ENCODE assay signal across 33 cellular contexts in genomic region chr21:41254090-41254700, GRCh38.
DNase-seq lines count a peak whose midpoint lies in the region; ATAC-seq, FAIRE-seq and TF ChIP-seq lines count a peak whose summit lies in the region.
"Had no signal": no experiment of that assay in that cellular context is flagged by ENCODE, and none has a peak within 500 bp of the region (broad histone marks: within the 10 kb centered on the region; RNA-seq: fewer than 3 reads in every experiment).

No MANE protein-coding gene starts in this region.

- H3K4me3 Mint-ChIP-seq in MCF 10A (ENCODE audit: unreplicated experiment) (no peak overlapping the region), astrocyte (ENCODE audit: unreplicated experiment) (no peak overlapping the region), type B pancreatic cell (no peak overlapping the region)
- H3K4me3 Mint-ChIP-seq: activated naive CD4-positive, alpha-beta T cell treated with anti-CD3 and anti-CD28 coated beads for 36 hours; brain; CD8-positive, alpha-beta T cell; H9 had no signal

- H3K4me3 ChIP-seq in mammary epithelial cell (replicated peaks in 1 of 3; ENCODE audit: insufficient read depth in 1 of 3, low read depth in 2 of 3, low read length in 3 of 3) (no peak overlapping the region), astrocyte (ENCODE audit: insufficient read depth, low read depth, low read length) (peak overlapping the region; percentile 0), fibroblast of mammary gland (ENCODE audit: control insufficient read depth, low read depth, low read length) (no peak overlapping the region)
- H3K4me3 ChIP-seq: adrenal gland, gastroesophageal sphincter, K562, MG63, stomach, tibial nerve had no signal

- H3K9ac ChIP-seq in mammary epithelial cell (ENCODE audit: insufficient read depth, low read length) = no peak overlapping the region
- peak overlapping the region; percentile 47 for H3K9ac ChIP-seq in astrocyte (ENCODE audit: low read length)

- no TSS peak for BruUV-seq in mammary epithelial cell (replicated peaks; lab: Mats Ljungman, UMichigan)
- BruUV-seq in MCF 10A (replicated peaks; lab: Mats Ljungman, UMichigan) = no TSS peak

- DNase-seq in mammary epithelial cell (peak; percentile 11), MCF 10A (ENCODE audit: unreplicated experiment) (no peak), astrocyte (ENCODE audit: low read depth) (peak; percentile 47), fibroblast of mammary gland (ENCODE audit: low read depth) (peak; percentile 56), type B pancreatic cell (ENCODE audit: extremely low spot score, unreplicated experiment) (no peak), Right ventricle myocardium inferior (ENCODE audit: missing footprints) (no peak), cerebellar cortex (ENCODE audit: low spot score) (no peak)
- DNase-seq: activated CD4-positive, alpha-beta T cell treated with anti-CD3 and anti-CD28 coated beads, Interleukin-2, amount 50 U/mL, for 4 hours; activated CD4-positive, CD25-positive, alpha-beta regulatory T cell; activated naive CD4-positive, alpha-beta T cell treated with anti-CD3 and anti-CD28 coated beads for 36 hours; adrenal gland; AML-193; CD8-positive, alpha-beta T cell; DMS153; effector CD8-positive, alpha-beta T cell; H9; hippocampal formation; left ventricle myocardium superior; MG63; naive thymus-derived CD8-positive, alpha-beta T cell; NCI-H2029 treated with DMSO at 0.1 percent for 48 hours; NCI-H226; NCI-H82; occipital lobe; stomach; T-helper 9 cell had no signal

- POLR2A ChIA-PET in MCF 10A (lab: Yijun Ruan, JAX) = no interaction called here

- H3K4me2 ChIP-seq in mammary epithelial cell (ENCODE audit: insufficient read depth, low read depth, low read length) (no peak overlapping the region), astrocyte (ENCODE audit: low read length) (peak overlapping the region; percentile 36)

- no peak overlapping the region for H3K27ac Mint-ChIP-seq in MCF 10A (ENCODE audit: low read depth, unreplicated experiment)
- no peak overlapping the region for H3K27ac Mint-ChIP-seq in astrocyte (ENCODE audit: unreplicated experiment)
- peak overlapping the region; percentile 34 for H3K27ac Mint-ChIP-seq in type B pancreatic cell
- H3K27ac Mint-ChIP-seq: activated naive CD4-positive, alpha-beta T cell treated with anti-CD3 and anti-CD28 coated beads for 36 hours; brain; CD8-positive, alpha-beta T cell; H9 had no signal

- no peaks in the 10 kb centered on the region for H3K79me2 ChIP-seq in mammary epithelial cell (ENCODE audit: insufficient read depth, low read length)
- H3K79me2 ChIP-seq in astrocyte (ENCODE audit: insufficient read depth, low read length) = no peaks in the 10 kb centered on the region

- dilution Hi-C loops in mammary epithelial cell (cut with HindIII; ENCODE audit: low sequenced_read_pairs) = no loop called here

- FAIRE-seq in astrocyte (lab: Jason Lieb, UNC) = no peak
- FAIRE-seq: A204.1, G401.6, K562 had no signal

- H3K27ac ChIP-seq in mammary epithelial cell (ENCODE audit: insufficient read depth, low read depth, low read length) (no peak overlapping the region), astrocyte (ENCODE audit: low read depth, low read length) (peak overlapping the region; percentile 71)
- H3K27ac ChIP-seq: adrenal gland, gastroesophageal sphincter, stomach had no signal

- in situ Hi-C loops in mammary epithelial cell (cut with MboI; ENCODE audit: low sequenced_read_pairs in 2 of 2) = no loop called here

- H2AFZ ChIP-seq in mammary epithelial cell (ENCODE audit: low read depth, low read length) = no peak overlapping the region
- no peak overlapping the region for H2AFZ ChIP-seq in astrocyte (ENCODE audit: low read depth, low read length)

- H3K36me3 ChIP-seq in mammary epithelial cell (ENCODE audit: insufficient read depth, low read length) (peaks cover 10% of the 10 kb centered on the region), astrocyte (ENCODE audit: insufficient read depth, low read length) (peaks cover 6% of the 10 kb centered on the region)
- H3K36me3 ChIP-seq: adrenal gland had no signal

- peaks cover 26% of the 10 kb centered on the region for H3K4me1 ChIP-seq in mammary epithelial cell (ENCODE audit: insufficient read depth, low read length)
- H3K4me1 ChIP-seq in astrocyte (ENCODE audit: insufficient read depth, low read length) = peaks cover 49% of the 10 kb centered on the region
- H3K4me1 ChIP-seq: adrenal gland, gastroesophageal sphincter had no signal

- no peaks in the 10 kb centered on the region for H3K27me3 ChIP-seq in mammary epithelial cell (ENCODE audit: insufficient read depth, low read length)
- no peaks in the 10 kb centered on the region for H3K27me3 ChIP-seq in astrocyte (ENCODE audit: insufficient read depth, low read length)
- H3K27me3 ChIP-seq: adrenal gland, gastroesophageal sphincter, MG63, stomach, tibial nerve had no signal

- H3K27me3 Mint-ChIP-seq in MCF 10A (ENCODE audit: insufficient read depth, unreplicated experiment) (no peaks in the 10 kb centered on the region), astrocyte (ENCODE audit: low read depth, unreplicated experiment) (peaks cover 2% of the 10 kb centered on the region), type B pancreatic cell (no peaks in the 10 kb centered on the region)

- 72% methylated on average over 4 of the region's 4 CpGs for WGBS in mammary epithelial cell (ENCODE audit: low coverage, missing lambda C conversion rate)

- TF ChIP-seq CTCF in mammary epithelial cell (conservative IDR thresholded peaks at IDR 0.05 in 1 of 2, IDR thresholded peaks at IDR 0.05 in 1 of 2; ENCODE audit: extremely low read depth in 1 of 2, insufficient read depth in 1 of 2, low read depth in 1 of 2, low read length in 2 of 2) (no peak), MCF 10A (IDR thresholded peaks at IDR 0.05; ENCODE audit: unreplicated experiment) (no peak), astrocyte (IDR thresholded peaks at IDR 0.05; ENCODE audit: insufficient read depth, low read depth, low read length) (no peak), fibroblast of mammary gland (conservative IDR thresholded peaks at IDR 0.05; ENCODE audit: control insufficient read depth, insufficient read depth, low read depth, low read length) (no peak), type B pancreatic cell (conservative IDR thresholded peaks at IDR 0.05) (no peak)

- ATAC-seq in GM18867 (IDR thresholded peaks at IDR 0.05; ENCODE audit: unreplicated experiment) (no peak), Right ventricle myocardium inferior (no peak)
- ATAC-seq: CD8-positive, alpha-beta T cell; gastroesophageal sphincter; K562; left ventricle myocardium superior; naive thymus-derived CD8-positive, alpha-beta T cell had no signal

- H3K4me1 Mint-ChIP-seq in MCF 10A (ENCODE audit: insufficient read depth, unreplicated experiment) (peaks cover 13% of the 10 kb centered on the region), astrocyte (ENCODE audit: low read depth, unreplicated experiment) (peaks cover 10% of the 10 kb centered on the region), type B pancreatic cell (ENCODE audit: unreplicated experiment) (peaks cover 4% of the 10 kb centered on the region)
- H3K4me1 Mint-ChIP-seq: naive thymus-derived CD8-positive, alpha-beta T cell had no signal

- H3K9me3 ChIP-seq in mammary epithelial cell (replicated peaks; ENCODE audit: insufficient read depth, low read length) (no peaks in the 10 kb centered on the region), astrocyte (ENCODE audit: insufficient read depth, low read depth, low read length) (no peaks in the 10 kb centered on the region)
- H3K9me3 ChIP-seq: adrenal gland, MG63 had no signal

- H4K20me1 ChIP-seq in mammary epithelial cell (ENCODE audit: insufficient read depth, low read length) (no peaks in the 10 kb centered on the region), astrocyte (ENCODE audit: insufficient read depth, low read length) (no peaks in the 10 kb centered on the region)

- intact Hi-C loops in mammary epithelial cell (cut with micrococcal nuclease) = loop anchor here (5.0 to 10.0 kb wide), 2 partner anchors 87 to 129 kb away; partner anchors contain the start of gene BACE2
- intact Hi-C loops in MCF 10A (cut with micrococcal nuclease) = no loop called here
- intact Hi-C loops in Right ventricle myocardium inferior (cut with DNase I) = no loop called here

- H3K36me3 Mint-ChIP-seq in MCF 10A (ENCODE audit: insufficient read depth, unreplicated experiment) = peaks cover 62% of the 10 kb centered on the region
- peaks cover 28% of the 10 kb centered on the region for H3K36me3 Mint-ChIP-seq in astrocyte (ENCODE audit: low read depth, unreplicated experiment)
- H3K36me3 Mint-ChIP-seq in type B pancreatic cell = peaks cover 50% of the 10 kb centered on the region

- CTCF ChIA-PET in mammary epithelial cell (lab: Charles Lee; ENCODE audit: low non-redundant PET) (no interaction called here), MCF 10A (lab: Yijun Ruan, JAX) (interaction anchor here (0.6 to 1.0 kb wide), 2 partner anchors 133 to 815 kb away, joined by 3 to 7 read pairs; no protein-coding TSS in a partner anchor)

- H3K9me3 Mint-ChIP-seq in MCF 10A (ENCODE audit: unreplicated experiment) = no peaks in the 10 kb centered on the region
- H3K9me3 Mint-ChIP-seq in astrocyte (ENCODE audit: unreplicated experiment) = peaks cover 12% of the 10 kb centered on the region
- H3K9me3 Mint-ChIP-seq in type B pancreatic cell = peaks cover 12% of the 10 kb centered on the region

Comparison
In these comparisons a context has a peak if more than half of its experiments do, and no peak if none do; other contexts are left out.
1. DNase-seq: peak in mammary epithelial cell (single experiment), astrocyte (single experiment) and fibroblast of mammary gland (single experiment); none in MCF 10A (single experiment), type B pancreatic cell (single experiment), Right ventricle myocardium inferior (single experiment) and cerebellar cortex (single experiment).